ENCODE assay signal across 8 cellular contexts in the genomic region with DNA sequence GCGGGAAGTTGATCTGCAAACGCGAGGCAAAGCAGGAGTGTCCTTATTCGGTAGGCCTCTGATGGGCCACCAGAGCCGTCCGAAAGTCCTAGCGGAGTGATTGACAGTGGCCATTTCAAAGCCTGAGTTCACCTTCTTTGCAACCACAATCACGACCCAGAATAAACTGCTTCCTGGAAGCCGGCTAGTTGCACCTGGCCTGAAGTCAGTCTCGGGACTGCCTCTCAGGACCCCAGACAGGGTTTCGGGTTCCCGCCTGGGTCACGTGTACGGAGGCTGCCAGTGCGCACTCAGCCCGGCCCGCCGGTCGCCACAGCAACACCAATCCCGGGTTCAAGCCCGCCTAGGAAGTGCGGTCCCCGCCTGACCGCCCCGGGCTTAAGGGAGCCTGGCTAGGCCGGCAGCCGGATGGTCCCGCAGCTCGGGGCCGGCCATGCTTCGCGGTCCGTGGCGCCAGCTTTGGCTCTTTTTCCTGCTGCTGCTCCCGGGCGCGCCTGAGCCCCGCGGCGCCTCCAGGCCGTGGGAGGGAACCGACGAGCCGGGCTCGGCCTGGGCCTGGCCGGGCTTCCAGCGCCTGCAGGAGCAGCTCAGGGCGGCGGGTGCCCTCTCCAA. TPM values are rescaled to one million over a fixed set of nuclear protein-coding genes. Genes with fewer than 3 reads are reported as not detected.
DNase-seq lines count a peak whose midpoint lies in the region; ATAC-seq and TF ChIP-seq lines count a peak whose summit lies in the region.

A gene with protein sequence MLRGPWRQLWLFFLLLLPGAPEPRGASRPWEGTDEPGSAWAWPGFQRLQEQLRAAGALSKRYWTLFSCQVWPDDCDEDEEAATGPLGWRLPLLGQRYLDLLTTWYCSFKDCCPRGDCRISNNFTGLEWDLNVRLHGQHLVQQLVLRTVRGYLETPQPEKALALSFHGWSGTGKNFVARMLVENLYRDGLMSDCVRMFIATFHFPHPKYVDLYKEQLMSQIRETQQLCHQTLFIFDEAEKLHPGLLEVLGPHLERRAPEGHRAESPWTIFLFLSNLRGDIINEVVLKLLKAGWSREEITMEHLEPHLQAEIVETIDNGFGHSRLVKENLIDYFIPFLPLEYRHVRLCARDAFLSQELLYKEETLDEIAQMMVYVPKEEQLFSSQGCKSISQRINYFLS (plus strand): TSS at position 375 of the 612 bp plus-strand sequence. CDS start 59 bp downstream, at position 434.

- peak within 1 kb of the TSS; percentile 92 for H3K27ac Mint-ChIP-seq in activated naive CD8-positive, alpha-beta T cell treated with anti-CD3 and anti-CD28 coated beads, Interleukin-2, amount 50 U/mL, for 24 hours

- H3K9ac ChIP-seq in SU-DHL-6 (ENCODE audit: low read length) (peak within 1 kb of the TSS; percentile 92), parathyroid adenoma (peak within 1 kb of the TSS; percentile 80)

- H3F3A ChIP-seq in SU-DHL-6 (ENCODE audit: insufficient read depth), result peaks cover 27% of the 10 kb centered on the region

- H3K4me2 ChIP-seq in SU-DHL-6 (ENCODE audit: low read depth, low read length, poor library complexity, severe bottlenecking) (peak within 1 kb of the TSS; percentile 87), parathyroid adenoma (ENCODE audit: low read length) (peak within 1 kb of the TSS; percentile 82)

- no peaks in the 10 kb centered on the region for H3K27me3 Mint-ChIP-seq in activated naive CD8-positive, alpha-beta T cell treated with anti-CD3 and anti-CD28 coated beads, Interleukin-2, amount 50 U/mL, for 24 hours

- H3K4me3 ChIP-seq in SU-DHL-6 (ENCODE audit: insufficient read depth, low read length, poor library complexity, severe bottlenecking), result peak within 1 kb of the TSS; percentile 84
- peak within 1 kb of the TSS; percentile 69 for H3K4me3 ChIP-seq in parathyroid adenoma (ENCODE audit: low read depth, low read length)
- peak within 1 kb of the TSS; percentile 85 to 96 (median 96) for H3K4me3 ChIP-seq in tibial nerve

- no peaks in the 10 kb centered on the region for H3K9me3 ChIP-seq in SU-DHL-6 (ENCODE audit: insufficient read depth, low read length)
- no peaks in the 10 kb centered on the region for H3K9me3 ChIP-seq in parathyroid adenoma (ENCODE audit: control insufficient read depth, low read length)
- H3K9me3 ChIP-seq in tibial nerve, result no peaks in the 10 kb centered on the region

- no peaks in the 10 kb centered on the region for H3K27me3 ChIP-seq in SU-DHL-6 (ENCODE audit: low read length)
- no peaks in the 10 kb centered on the region for H3K27me3 ChIP-seq in parathyroid adenoma (ENCODE audit: control insufficient read depth, insufficient read depth, low read length)
- no peaks in the 10 kb centered on the region for H3K27me3 ChIP-seq in tibial nerve

- ATAC-seq in HG02588 (IDR thresholded peaks at IDR 0.05; ENCODE audit: unreplicated experiment), result peak; percentile 88
- peak; percentile 86 for ATAC-seq in activated naive CD8-positive, alpha-beta T cell treated with anti-CD3 and anti-CD28 coated beads, Interleukin-2, amount 50 U/mL, for 24 hours

- no peaks in the 10 kb centered on the region for H4K20me1 ChIP-seq in SU-DHL-6 (ENCODE audit: low read depth, low read length)

- intact Hi-C loops in cardiac septum (cut with DNase I), result loop anchor here (1.0 to 5.0 kb wide), 5 partner anchors 55 to 287 kb away; partner anchors contain the start of genes FAM20B and SOAT1

- H3K4me1 Mint-ChIP-seq in activated naive CD8-positive, alpha-beta T cell treated with anti-CD3 and anti-CD28 coated beads, Interleukin-2, amount 50 U/mL, for 24 hours, result peaks cover 26% of the 10 kb centered on the region

- no peaks in the 10 kb centered on the region for H3K36me3 ChIP-seq in SU-DHL-6 (ENCODE audit: low read length)
- no peaks in the 10 kb centered on the region for H3K36me3 ChIP-seq in parathyroid adenoma (ENCODE audit: control insufficient read depth, insufficient read depth, low read length)
- H3K36me3 ChIP-seq in tibial nerve, result peaks cover 0 to 24% (median 0%) of the 10 kb centered on the region in 3 donors

- TF ChIP-seq EP300 in tibial nerve (IDR thresholded peaks at IDR 0.05), result peak; percentile 60 to 87

- 0 to 1% methylated on average over 23 to 49 of the region's 49 CpGs for WGBS in tibial nerve, 2 donors

- TF ChIP-seq CTCF in SU-DHL-6 (IDR thresholded peaks at IDR 0.05; ENCODE audit: insufficient read depth, low read length, poor library complexity, severe bottlenecking), result no peak
- no peak for TF ChIP-seq CTCF in parathyroid adenoma (IDR thresholded peaks at IDR 0.05)
- TF ChIP-seq CTCF in tibial nerve (IDR thresholded peaks at IDR 0.05), result peak in 2 of 5 experiments; percentile 19 to 52

- H2AFZ ChIP-seq in SU-DHL-6 (ENCODE audit: low read depth, low read length, severe bottlenecking), result peak within 1 kb of the TSS; percentile 66
- peak within 1 kb of the TSS; percentile 92 for H2AFZ ChIP-seq in parathyroid adenoma

- peak within 1 kb of the TSS; percentile 95 for H3K4me3 Mint-ChIP-seq in activated naive CD8-positive, alpha-beta T cell treated with anti-CD3 and anti-CD28 coated beads, Interleukin-2, amount 50 U/mL, for 24 hours

- DNase-seq in NCI-H1048 (lab: John Stamatoyannopoulos, UW), result peak; percentile 94
- peak; percentile 85 for DNase-seq in activated naive CD8-positive, alpha-beta T cell treated with anti-CD3 and anti-CD28 coated beads, Interleukin-2, amount 50 U/mL, for 24 hours
- peak; percentile 96 for DNase-seq in cardiac septum (ENCODE audit: low spot score)
- peak; percentile 87 to 89 for DNase-seq in tibial nerve (ENCODE audit: low spot score in 2 of 2)

- TF ChIP-seq POLR2A in GM10847 (IDR thresholded peaks at IDR 0.05; ENCODE audit: extremely low read depth, insufficient read length) (peak; percentile 94), tibial nerve (IDR thresholded peaks at IDR 0.05) (peak; percentile 41 to 85)

- H3K27ac ChIP-seq in SU-DHL-6 (ENCODE audit: low read depth, low read length) (peak within 1 kb of the TSS; percentile 93), parathyroid adenoma (peak within 1 kb of the TSS; percentile 78), tibial nerve (peak within 1 kb of the TSS; percentile 11 to 94 (median 89))

- H3K4me1 ChIP-seq in parathyroid adenoma (no peaks in the 10 kb centered on the region), tibial nerve (peaks cover 0 to 34% (median 10%) of the 10 kb centered on the region in 4 donors)

- H3K9me3 Mint-ChIP-seq in activated naive CD8-positive, alpha-beta T cell treated with anti-CD3 and anti-CD28 coated beads, Interleukin-2, amount 50 U/mL, for 24 hours, result no peaks in the 10 kb centered on the region

- H3K79me2 ChIP-seq in SU-DHL-6 (ENCODE audit: insufficient read depth, low read length), result peaks cover 29% of the 10 kb centered on the region
- H3K79me2 ChIP-seq in parathyroid adenoma, result peaks cover 5% of the 10 kb centered on the region

- H3K36me3 Mint-ChIP-seq in activated naive CD8-positive, alpha-beta T cell treated with anti-CD3 and anti-CD28 coated beads, Interleukin-2, amount 50 U/mL, for 24 hours (ENCODE audit: low read depth), result peaks cover 7% of the 10 kb centered on the region

- no peaks in the 10 kb centered on the region for H3K9me2 ChIP-seq in SU-DHL-6 (replicated peaks; ENCODE audit: insufficient read depth, low read length)

RNA-seq across cellular contexts. Expression of the gene that starts here (rescaled TPM):
- total RNA-seq in cardiac septum, result 8.7 TPM
- total RNA-seq in tibial nerve, result 100 to 1,000 TPM in 1 of 4 donors, 10 to 100 TPM in 3; 72.1 to 115 (median 83.3) TPM

Comparison
In these comparisons a context has a peak if more than half of its experiments do, and no peak if none do; other contexts are left out.
1. Peak in every context shown above with its lines: DNase-seq, ATAC-seq, H3K4me3 ChIP-seq and H3K27ac ChIP-seq.